In genomic region chr12:116478243-116478773, GRCh38 we compare ENCODE assay signal across 8 cellular contexts.
"Had no signal": no experiment of that assay in that cellular context is flagged by ENCODE, and none has a peak within 500 bp of the region (broad histone marks: within the 10 kb centered on the region; RNA-seq: fewer than 3 reads in every experiment).

No MANE protein-coding gene starts in this region.

- DNase-seq: GM23248, GOT3, H7, HFFc6, KG1 had no signal

- H3K27ac ChIP-seq: GM23248 had no signal

- FAIRE-seq: HTR-8/SVneo had no signal

- H2AFZ ChIP-seq: GM23248 had no signal

- H3K36me3 ChIP-seq: HAP-1 had no signal

- H3K9me3 ChIP-seq: HAP-1 had no signal

- H3K4me1 ChIP-seq: HAP-1 had no signal

- H3K4me3 ChIP-seq: GM23248, HAP-1 had no signal

- H3K9ac ChIP-seq: GM23248 had no signal

- ATAC-seq: HCT116 had no signal
